Comparison of ENCODE assay signal across 12 cellular contexts in the genomic region with DNA sequence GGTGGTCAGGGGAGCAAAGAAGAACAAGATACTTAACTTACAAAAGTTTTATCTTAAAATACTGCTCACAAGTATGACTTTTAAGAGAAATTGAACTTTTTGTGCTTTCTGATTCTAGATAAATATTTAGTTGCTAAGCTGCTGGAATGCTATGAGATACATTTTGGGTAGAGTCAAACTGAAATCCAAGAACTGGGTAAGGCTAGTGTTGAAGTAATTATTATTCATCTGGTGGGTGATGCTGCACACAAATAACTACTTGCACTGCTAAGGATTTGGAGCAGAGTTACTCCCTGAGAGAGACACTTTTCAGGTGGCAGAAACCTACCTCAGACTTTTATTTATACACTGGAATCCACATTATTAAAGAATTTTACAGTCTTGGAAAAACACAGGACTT.
DNase-seq lines count a peak whose midpoint lies in the region; ATAC-seq, FAIRE-seq and TF ChIP-seq lines count a peak whose summit lies in the region.
"Had no signal": no experiment of that assay in that cellular context is flagged by ENCODE, and none has a peak within 500 bp of the region (broad histone marks: within the 10 kb centered on the region; RNA-seq: fewer than 3 reads in every experiment).

No MANE protein-coding gene starts in this region.

- peak overlapping the region; percentile 6; the same call in 1 of the 2 replicates for H3K4me2 ChIP-seq in OCI-LY7 (ENCODE audit: low read length)

- no peaks in the 10 kb centered on the region for H3K36me3 ChIP-seq in OCI-LY7 (ENCODE audit: insufficient read depth, low read length)
- H3K36me3 ChIP-seq in pancreas, result no peaks in the 10 kb centered on the region
- no peaks in the 10 kb centered on the region for H3K36me3 ChIP-seq in upper lobe of right lung
- H3K36me3 ChIP-seq: Peyer's patch had no signal

- H3K27ac ChIP-seq in OCI-LY7 (ENCODE audit: low read depth, low read length, poor library complexity, severe bottlenecking) (no peak overlapping the region), pancreas (no peak overlapping the region), upper lobe of right lung (no peak overlapping the region)
- H3K27ac ChIP-seq: Peyer's patch had no signal

- H3K79me2 ChIP-seq in OCI-LY7 (ENCODE audit: insufficient read depth, low read depth, low read length), result no peaks in the 10 kb centered on the region

- FAIRE-seq in GM18507 (lab: Jason Lieb, UNC), result peak; percentile 18
- FAIRE-seq in pancreas (lab: Jason Lieb, UNC), result no peak
- FAIRE-seq: H1 had no signal

- intact Hi-C loops in OCI-LY7 (cut with micrococcal nuclease; ENCODE audit: unreplicated experiment), result no loop called here
- intact Hi-C loops in pancreas (cut with DNase I), result no loop called here
- intact Hi-C loops in upper lobe of right lung (cut with DNase I), result no loop called here

- TF ChIP-seq CTCF in OCI-LY7 (conservative IDR thresholded peaks at IDR 0.05; ENCODE audit: low read length), result no peak
- no peak for TF ChIP-seq CTCF in pancreas (IDR thresholded peaks at IDR 0.05)
- TF ChIP-seq CTCF in upper lobe of right lung (IDR thresholded peaks at IDR 0.05), result no peak

- H2AFZ ChIP-seq in OCI-LY7 (ENCODE audit: low read length), result 0 out of 2 replicates have a peak overlapping the region, but pooled peaks have one; percentile 18

- no peaks in the 10 kb centered on the region for H3K9me2 ChIP-seq in OCI-LY7 (ENCODE audit: insufficient read depth, low read length)

- H3K4me3 ChIP-seq in OCI-LY7 (ENCODE audit: low read depth, low read length, poor library complexity, severe bottlenecking), result no peak overlapping the region
- no peak overlapping the region for H3K4me3 ChIP-seq in pancreas
- H3K4me3 ChIP-seq in upper lobe of right lung, result no peak overlapping the region
- H3K4me3 ChIP-seq: Peyer's patch had no signal

- ATAC-seq in HG02798 (IDR thresholded peaks at IDR 0.05; ENCODE audit: poor library complexity, unreplicated experiment), result peak; percentile 25
- no peak for ATAC-seq in pancreas
- no peak for ATAC-seq in upper lobe of right lung

- DNase-seq in GM18507 (ENCODE audit: extremely low spot score, insufficient read length, low read depth) (no peak), OCI-LY7 (ENCODE audit: low spot score) (no peak), fibroblast of peridontal ligament (ENCODE audit: extremely low read depth) (peak; percentile 53), pancreas (no peak), upper lobe of right lung (no peak), mesenteric fat pad (ENCODE audit: low spot score) (no peak), DMS53 (lab: John Stamatoyannopoulos, UW) (no peak)
- DNase-seq: NCI-H2029, Peyer's patch, Right ventricle myocardium superior had no signal

- CTCF ChIA-PET in OCI-LY7 (lab: Charles Lee; ENCODE audit: unreplicated experiment), result no interaction called here

- H3K27me3 ChIP-seq in pancreas (no peaks in the 10 kb centered on the region), upper lobe of right lung (no peaks in the 10 kb centered on the region)
- H3K27me3 ChIP-seq: Peyer's patch had no signal

- H3K9me3 ChIP-seq in OCI-LY7 (ENCODE audit: low read length) (no peaks in the 10 kb centered on the region; the same call in 1 of the 2 replicates), pancreas (no peaks in the 10 kb centered on the region), upper lobe of right lung (no peaks in the 10 kb centered on the region)
- H3K9me3 ChIP-seq: Peyer's patch had no signal

- H3K4me1 ChIP-seq in OCI-LY7 (ENCODE audit: insufficient read depth, low read length, poor library complexity, severe bottlenecking) (peaks cover 28% of the 10 kb centered on the region), pancreas (peaks cover 0 to 7% (median 0%) of the 10 kb centered on the region in 3 donors), upper lobe of right lung (peaks cover 4% of the 10 kb centered on the region)
- H3K4me1 ChIP-seq: Peyer's patch had no signal

- no peaks in the 10 kb centered on the region for H4K20me1 ChIP-seq in OCI-LY7 (ENCODE audit: insufficient read depth, low read length)

- POLR2A ChIA-PET in OCI-LY7 (lab: Charles Lee), result interaction anchor here (1.0 to 2.0 kb wide), 3 partner anchors 19 to 37 kb away, joined by 3 to 6 read pairs (median 6); no protein-coding TSS in a partner anchor

- no TSS peak for BruUV-seq in OCI-LY7 (replicated peaks; lab: Mats Ljungman, UMichigan)
